Comparison of ENCODE assay signal across 16 cellular contexts in genomic region chr21:40179167-40179566, GRCh38.
"Had no signal": no experiment of that assay in that cellular context is flagged by ENCODE, and none has a peak within 500 bp of the region (broad histone marks: within the 10 kb centered on the region; RNA-seq: fewer than 3 reads in every experiment).

No MANE protein-coding gene starts in this region.

- H3K4me3 Mint-ChIP-seq: endodermal cell; naive thymus-derived CD4-positive, alpha-beta T cell; nephron progenitor cell had no signal

- H3K79me2 ChIP-seq: hepatocyte had no signal

- H3K27ac Mint-ChIP-seq: endodermal cell; naive thymus-derived CD4-positive, alpha-beta T cell; nephron progenitor cell had no signal

- ATAC-seq: foreskin keratinocyte; left colon; naive thymus-derived CD4-positive, alpha-beta T cell; right cardiac atrium had no signal

- H3K4me1 ChIP-seq: colonic mucosa, foreskin keratinocyte had no signal

- H3K9me3 ChIP-seq: colonic mucosa had no signal

- H3K4me1 Mint-ChIP-seq: endodermal cell had no signal

- H3K4me3 ChIP-seq: colonic mucosa, hepatocyte, smooth muscle cell had no signal

- DNase-seq: colonic mucosa; dermis blood vessel endothelial cell; endodermal cell; erythroblast; foreskin keratinocyte; left colon; naive thymus-derived CD4-positive, alpha-beta T cell; nephron progenitor cell; right cardiac atrium; stimulated activated CD4-positive, alpha-beta T cell treated with anti-CD3 and anti-CD28 coated beads, Interleukin-2, amount 100 ng/mL, for 48 hours; stimulated activated naive CD4-positive, alpha-beta T cell treated with Interleukin-2 at 50 U/mL for 16 hours; trophoblast cell had no signal

- H3K36me3 ChIP-seq: colonic mucosa, neutrophil had no signal

- H3K4me2 ChIP-seq: hepatocyte, smooth muscle cell had no signal

- H3K27me3 ChIP-seq: colonic mucosa, foreskin keratinocyte, hepatocyte, neutrophil had no signal

- FAIRE-seq: endothelial cell of umbilical vein had no signal

- H2AFZ ChIP-seq: hepatocyte had no signal

- H3K27ac ChIP-seq: colonic mucosa, foreskin keratinocyte, hepatocyte, neutrophil had no signal
